Comparison of ENCODE assay signal across 1 cellular context in genomic region chr1:244365821-244366220, GRCh38.
TF ChIP-seq lines count a peak whose summit lies in the region.

No MANE protein-coding gene starts in this region.

TF ChIP-seq in HEK293, 187 proteins besides CTCF, POLR2A, EP300 and RAD21:
- TF ChIP-seq ZNF518A (tag by site-specific recombination; conservative IDR thresholded peaks at IDR 0.05; ENCODE audit: low read depth) (no peak), PRDM10 (tag by site-specific recombination; IDR thresholded peaks at IDR 0.05) (peak; percentile 35)
